ENCODE assay signal across 1 cellular context in the genomic region with DNA sequence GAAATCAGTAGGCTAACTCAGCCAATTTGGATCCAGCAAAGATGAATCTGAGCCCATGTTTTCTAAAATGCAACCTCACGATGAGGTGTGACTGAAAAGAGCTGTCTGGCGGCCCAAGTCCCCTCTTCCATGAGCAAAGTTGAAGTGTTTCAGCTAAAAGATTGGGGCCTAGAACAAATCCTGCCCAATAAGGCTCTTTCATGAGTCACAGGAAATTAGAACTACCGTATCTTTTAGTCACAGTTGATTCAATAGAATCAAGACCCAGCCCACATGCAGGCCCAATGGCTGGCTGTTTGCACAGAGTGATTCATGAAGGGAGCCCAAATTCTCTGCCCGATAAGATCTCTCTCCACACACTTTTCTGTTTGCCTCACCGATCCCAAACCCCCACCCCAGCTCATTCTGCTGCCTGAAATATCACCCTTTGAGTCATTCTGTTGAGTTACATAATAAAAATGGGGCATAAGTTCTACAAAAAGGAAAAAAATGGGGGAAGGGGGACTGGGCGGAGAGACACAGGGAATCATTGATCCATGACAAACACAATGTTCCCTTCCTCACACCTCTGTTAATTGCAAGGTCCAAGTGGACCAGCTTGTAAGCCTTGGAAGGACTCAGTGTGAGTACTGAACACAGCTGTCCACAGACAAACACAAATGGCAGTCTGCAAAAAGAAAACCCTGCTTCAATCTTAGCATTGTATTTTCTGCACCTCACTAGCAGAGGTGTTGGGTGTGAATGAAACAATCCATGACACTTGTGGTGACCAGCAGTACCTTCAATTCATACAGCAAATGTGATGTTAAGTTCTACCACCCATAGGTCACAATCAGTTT.
A peak's percentile ranks its signal among the peaks of the same experiment; 100 is the strongest.
TF ChIP-seq lines count a peak whose summit lies in the region.

No MANE protein-coding gene starts in this region.

TF ChIP-seq in HepG2, 621 proteins besides CTCF, POLR2A, EP300 and RAD21 (continued from another document and continues in another):
- TF ChIP-seq, protein P1, sequence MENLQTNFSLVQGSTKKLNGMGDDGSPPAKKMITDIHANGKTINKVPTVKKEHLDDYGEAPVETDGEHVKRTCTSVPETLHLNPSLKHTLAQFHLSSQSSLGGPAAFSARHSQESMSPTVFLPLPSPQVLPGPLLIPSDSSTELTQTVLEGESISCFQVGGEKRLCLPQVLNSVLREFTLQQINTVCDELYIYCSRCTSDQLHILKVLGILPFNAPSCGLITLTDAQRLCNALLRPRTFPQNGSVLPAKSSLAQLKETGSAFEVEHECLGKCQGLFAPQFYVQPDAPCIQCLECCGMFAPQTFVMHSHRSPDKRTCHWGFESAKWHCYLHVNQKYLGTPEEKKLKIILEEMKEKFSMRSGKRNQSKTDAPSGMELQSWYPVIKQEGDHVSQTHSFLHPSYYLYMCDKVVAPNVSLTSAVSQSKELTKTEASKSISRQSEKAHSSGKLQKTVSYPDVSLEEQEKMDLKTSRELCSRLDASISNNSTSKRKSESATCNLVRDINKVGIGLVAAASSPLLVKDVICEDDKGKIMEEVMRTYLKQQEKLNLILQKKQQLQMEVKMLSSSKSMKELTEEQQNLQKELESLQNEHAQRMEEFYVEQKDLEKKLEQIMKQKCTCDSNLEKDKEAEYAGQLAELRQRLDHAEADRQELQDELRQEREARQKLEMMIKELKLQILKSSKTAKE (CRISPR knock-in tag; IDR thresholded peaks at IDR 0.05; ENCODE audit: borderline replicate concordance), result peak; percentile 89
- TF ChIP-seq ZNF350 (CRISPR knock-in tag; IDR thresholded peaks at IDR 0.05; ENCODE audit: borderline replicate concordance, low read depth) (peak; percentile 58), ZNF605 (CRISPR knock-in tag; IDR thresholded peaks at IDR 0.05) (peak; percentile 51; the same call in 1 of the 2 replicates), GFI1 (CRISPR knock-in tag; IDR thresholded peaks at IDR 0.05; ENCODE audit: borderline replicate concordance) (peak; percentile 98), ZNF703 (CRISPR knock-in tag; IDR thresholded peaks at IDR 0.05; ENCODE audit: borderline replicate concordance) (no peak), IRF2 (CRISPR knock-in tag; IDR thresholded peaks at IDR 0.05) (no peak; the same call in 1 of the 2 replicates), PPARG (CRISPR knock-in tag; conservative IDR thresholded peaks at IDR 0.05) (peak; percentile 98), ZNF564 (CRISPR knock-in tag; IDR thresholded peaks at IDR 0.05) (no peak), ZNF749 (CRISPR knock-in tag; IDR thresholded peaks at IDR 0.05; ENCODE audit: borderline replicate concordance) (no peak), GATA4 (IDR thresholded peaks at IDR 0.05; ENCODE audit: borderline replicate concordance, low read depth) (peak; percentile 87; the same call in 1 of the 2 replicates), ZNF180 (CRISPR knock-in tag; IDR thresholded peaks at IDR 0.05; ENCODE audit: borderline replicate concordance, low read depth) (no peak), ZEB1 (IDR thresholded peaks at IDR 0.05; ENCODE audit: insufficient replicate concordance, low read depth) (peak; percentile 78), BORCS8-MEF2B (CRISPR knock-in tag; IDR thresholded peaks at IDR 0.05) (no peak), ZNF331 (CRISPR knock-in tag; IDR thresholded peaks at IDR 0.05) (peak; percentile 50; the same call in 1 of the 2 replicates), TBX2 (CRISPR knock-in tag; IDR thresholded peaks at IDR 0.05; ENCODE audit: borderline replicate concordance) (peak; percentile 97), HDAC1 (CRISPR knock-in tag; IDR thresholded peaks at IDR 0.05) (peak; percentile 83), RARG (CRISPR knock-in tag; IDR thresholded peaks at IDR 0.05; ENCODE audit: low read depth) (no peak), ETV6 (CRISPR knock-in tag; conservative IDR thresholded peaks at IDR 0.05) (0 out of 2 replicates have a peak, but pooled peaks have one; percentile 26), ZNF20 (CRISPR knock-in tag; IDR thresholded peaks at IDR 0.05) (no peak; the same call in 1 of the 2 replicates)
- TF ChIP-seq, protein P2, sequence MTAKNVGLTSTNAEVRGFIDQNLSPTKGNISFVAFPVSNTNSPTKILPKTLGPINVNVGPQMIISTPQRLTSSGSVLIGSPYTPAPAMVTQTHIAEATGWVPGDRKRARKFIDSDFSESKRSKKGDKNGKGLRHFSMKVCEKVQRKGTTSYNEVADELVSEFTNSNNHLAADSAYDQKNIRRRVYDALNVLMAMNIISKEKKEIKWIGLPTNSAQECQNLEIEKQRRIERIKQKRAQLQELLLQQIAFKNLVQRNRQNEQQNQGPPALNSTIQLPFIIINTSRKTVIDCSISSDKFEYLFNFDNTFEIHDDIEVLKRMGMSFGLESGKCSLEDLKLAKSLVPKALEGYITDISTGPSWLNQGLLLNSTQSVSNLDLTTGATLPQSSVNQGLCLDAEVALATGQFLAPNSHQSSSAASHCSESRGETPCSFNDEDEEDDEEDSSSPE (CRISPR knock-in tag; IDR thresholded peaks at IDR 0.05), result no peak
- TF ChIP-seq, protein P3, sequence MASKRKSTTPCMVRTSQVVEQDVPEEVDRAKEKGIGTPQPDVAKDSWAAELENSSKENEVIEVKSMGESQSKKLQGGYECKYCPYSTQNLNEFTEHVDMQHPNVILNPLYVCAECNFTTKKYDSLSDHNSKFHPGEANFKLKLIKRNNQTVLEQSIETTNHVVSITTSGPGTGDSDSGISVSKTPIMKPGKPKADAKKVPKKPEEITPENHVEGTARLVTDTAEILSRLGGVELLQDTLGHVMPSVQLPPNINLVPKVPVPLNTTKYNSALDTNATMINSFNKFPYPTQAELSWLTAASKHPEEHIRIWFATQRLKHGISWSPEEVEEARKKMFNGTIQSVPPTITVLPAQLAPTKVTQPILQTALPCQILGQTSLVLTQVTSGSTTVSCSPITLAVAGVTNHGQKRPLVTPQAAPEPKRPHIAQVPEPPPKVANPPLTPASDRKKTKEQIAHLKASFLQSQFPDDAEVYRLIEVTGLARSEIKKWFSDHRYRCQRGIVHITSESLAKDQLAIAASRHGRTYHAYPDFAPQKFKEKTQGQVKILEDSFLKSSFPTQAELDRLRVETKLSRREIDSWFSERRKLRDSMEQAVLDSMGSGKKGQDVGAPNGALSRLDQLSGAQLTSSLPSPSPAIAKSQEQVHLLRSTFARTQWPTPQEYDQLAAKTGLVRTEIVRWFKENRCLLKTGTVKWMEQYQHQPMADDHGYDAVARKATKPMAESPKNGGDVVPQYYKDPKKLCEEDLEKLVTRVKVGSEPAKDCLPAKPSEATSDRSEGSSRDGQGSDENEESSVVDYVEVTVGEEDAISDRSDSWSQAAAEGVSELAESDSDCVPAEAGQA (IDR thresholded peaks at IDR 0.05; ENCODE audit: low read depth), result peak; percentile 27; the same call in 1 of the 2 replicates
- TF ChIP-seq, protein P3 (CRISPR knock-in tag; IDR thresholded peaks at IDR 0.05; ENCODE audit: borderline replicate concordance), result no peak
- TF ChIP-seq, protein P4, sequence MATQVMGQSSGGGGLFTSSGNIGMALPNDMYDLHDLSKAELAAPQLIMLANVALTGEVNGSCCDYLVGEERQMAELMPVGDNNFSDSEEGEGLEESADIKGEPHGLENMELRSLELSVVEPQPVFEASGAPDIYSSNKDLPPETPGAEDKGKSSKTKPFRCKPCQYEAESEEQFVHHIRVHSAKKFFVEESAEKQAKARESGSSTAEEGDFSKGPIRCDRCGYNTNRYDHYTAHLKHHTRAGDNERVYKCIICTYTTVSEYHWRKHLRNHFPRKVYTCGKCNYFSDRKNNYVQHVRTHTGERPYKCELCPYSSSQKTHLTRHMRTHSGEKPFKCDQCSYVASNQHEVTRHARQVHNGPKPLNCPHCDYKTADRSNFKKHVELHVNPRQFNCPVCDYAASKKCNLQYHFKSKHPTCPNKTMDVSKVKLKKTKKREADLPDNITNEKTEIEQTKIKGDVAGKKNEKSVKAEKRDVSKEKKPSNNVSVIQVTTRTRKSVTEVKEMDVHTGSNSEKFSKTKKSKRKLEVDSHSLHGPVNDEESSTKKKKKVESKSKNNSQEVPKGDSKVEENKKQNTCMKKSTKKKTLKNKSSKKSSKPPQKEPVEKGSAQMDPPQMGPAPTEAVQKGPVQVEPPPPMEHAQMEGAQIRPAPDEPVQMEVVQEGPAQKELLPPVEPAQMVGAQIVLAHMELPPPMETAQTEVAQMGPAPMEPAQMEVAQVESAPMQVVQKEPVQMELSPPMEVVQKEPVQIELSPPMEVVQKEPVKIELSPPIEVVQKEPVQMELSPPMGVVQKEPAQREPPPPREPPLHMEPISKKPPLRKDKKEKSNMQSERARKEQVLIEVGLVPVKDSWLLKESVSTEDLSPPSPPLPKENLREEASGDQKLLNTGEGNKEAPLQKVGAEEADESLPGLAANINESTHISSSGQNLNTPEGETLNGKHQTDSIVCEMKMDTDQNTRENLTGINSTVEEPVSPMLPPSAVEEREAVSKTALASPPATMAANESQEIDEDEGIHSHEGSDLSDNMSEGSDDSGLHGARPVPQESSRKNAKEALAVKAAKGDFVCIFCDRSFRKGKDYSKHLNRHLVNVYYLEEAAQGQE (IDR thresholded peaks at IDR 0.05; ENCODE audit: borderline replicate concordance in 1 of 2, low read depth in 1 of 2, low read length in 2 of 2), result peak in 1 of 2 experiments; percentile 10; a peak in 1 of 4 replicates
- TF ChIP-seq, protein P5, sequence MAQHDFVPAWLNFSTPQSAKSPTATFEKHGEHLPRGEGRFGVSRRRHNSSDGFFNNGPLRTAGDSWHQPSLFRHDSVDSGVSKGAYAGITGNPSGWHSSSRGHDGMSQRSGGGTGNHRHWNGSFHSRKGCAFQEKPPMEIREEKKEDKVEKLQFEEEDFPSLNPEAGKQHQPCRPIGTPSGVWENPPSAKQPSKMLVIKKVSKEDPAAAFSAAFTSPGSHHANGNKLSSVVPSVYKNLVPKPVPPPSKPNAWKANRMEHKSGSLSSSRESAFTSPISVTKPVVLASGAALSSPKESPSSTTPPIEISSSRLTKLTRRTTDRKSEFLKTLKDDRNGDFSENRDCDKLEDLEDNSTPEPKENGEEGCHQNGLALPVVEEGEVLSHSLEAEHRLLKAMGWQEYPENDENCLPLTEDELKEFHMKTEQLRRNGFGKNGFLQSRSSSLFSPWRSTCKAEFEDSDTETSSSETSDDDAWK (CRISPR knock-in tag; IDR thresholded peaks at IDR 0.05), result no peak
- TF ChIP-seq, protein P6, sequence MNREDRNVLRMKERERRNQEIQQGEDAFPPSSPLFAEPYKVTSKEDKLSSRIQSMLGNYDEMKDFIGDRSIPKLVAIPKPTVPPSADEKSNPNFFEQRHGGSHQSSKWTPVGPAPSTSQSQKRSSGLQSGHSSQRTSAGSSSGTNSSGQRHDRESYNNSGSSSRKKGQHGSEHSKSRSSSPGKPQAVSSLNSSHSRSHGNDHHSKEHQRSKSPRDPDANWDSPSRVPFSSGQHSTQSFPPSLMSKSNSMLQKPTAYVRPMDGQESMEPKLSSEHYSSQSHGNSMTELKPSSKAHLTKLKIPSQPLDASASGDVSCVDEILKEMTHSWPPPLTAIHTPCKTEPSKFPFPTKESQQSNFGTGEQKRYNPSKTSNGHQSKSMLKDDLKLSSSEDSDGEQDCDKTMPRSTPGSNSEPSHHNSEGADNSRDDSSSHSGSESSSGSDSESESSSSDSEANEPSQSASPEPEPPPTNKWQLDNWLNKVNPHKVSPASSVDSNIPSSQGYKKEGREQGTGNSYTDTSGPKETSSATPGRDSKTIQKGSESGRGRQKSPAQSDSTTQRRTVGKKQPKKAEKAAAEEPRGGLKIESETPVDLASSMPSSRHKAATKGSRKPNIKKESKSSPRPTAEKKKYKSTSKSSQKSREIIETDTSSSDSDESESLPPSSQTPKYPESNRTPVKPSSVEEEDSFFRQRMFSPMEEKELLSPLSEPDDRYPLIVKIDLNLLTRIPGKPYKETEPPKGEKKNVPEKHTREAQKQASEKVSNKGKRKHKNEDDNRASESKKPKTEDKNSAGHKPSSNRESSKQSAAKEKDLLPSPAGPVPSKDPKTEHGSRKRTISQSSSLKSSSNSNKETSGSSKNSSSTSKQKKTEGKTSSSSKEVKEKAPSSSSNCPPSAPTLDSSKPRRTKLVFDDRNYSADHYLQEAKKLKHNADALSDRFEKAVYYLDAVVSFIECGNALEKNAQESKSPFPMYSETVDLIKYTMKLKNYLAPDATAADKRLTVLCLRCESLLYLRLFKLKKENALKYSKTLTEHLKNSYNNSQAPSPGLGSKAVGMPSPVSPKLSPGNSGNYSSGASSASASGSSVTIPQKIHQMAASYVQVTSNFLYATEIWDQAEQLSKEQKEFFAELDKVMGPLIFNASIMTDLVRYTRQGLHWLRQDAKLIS (CRISPR knock-in tag; IDR thresholded peaks at IDR 0.05), result no peak
- TF ChIP-seq, protein P7, sequence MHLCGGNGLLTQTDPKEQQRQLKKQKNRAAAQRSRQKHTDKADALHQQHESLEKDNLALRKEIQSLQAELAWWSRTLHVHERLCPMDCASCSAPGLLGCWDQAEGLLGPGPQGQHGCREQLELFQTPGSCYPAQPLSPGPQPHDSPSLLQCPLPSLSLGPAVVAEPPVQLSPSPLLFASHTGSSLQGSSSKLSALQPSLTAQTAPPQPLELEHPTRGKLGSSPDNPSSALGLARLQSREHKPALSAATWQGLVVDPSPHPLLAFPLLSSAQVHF (CRISPR knock-in tag; IDR thresholded peaks at IDR 0.05), result no peak
